In the genomic region with DNA sequence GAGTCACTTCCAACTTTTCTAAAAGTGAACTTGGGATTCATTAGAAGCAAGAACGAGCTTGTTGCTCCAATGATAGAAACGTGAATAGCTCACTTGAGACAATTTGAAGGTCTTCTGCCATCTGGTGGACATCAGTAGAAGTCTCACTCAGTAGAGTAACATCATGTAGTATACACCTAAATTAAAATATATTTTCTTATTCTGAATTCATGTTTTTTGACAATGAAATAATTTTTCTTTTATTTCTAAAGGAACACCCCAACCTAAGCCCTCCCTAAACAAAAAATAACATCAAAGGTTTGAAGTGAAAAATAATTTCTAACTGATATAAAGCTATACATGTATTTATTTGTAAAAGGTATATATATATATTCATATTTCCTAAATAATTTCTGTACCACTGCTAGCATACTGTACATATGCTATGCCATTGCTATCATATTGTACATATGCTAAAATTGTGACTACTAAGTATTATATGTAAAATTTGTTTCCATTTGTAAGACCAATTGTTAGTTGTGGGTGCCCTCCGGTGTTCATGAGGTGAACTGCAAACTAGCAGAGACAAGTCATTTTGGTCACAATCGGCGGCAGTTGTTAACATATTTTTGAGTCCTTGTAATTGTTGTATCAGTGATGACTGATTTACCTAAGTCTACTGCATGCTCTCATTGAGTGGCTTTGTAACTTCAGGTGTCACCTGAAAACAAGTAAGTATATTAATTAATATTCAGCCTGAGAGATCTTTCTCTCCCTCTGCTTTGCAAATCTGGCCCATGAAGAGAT, we compare ENCODE assay signal across 9 cellular contexts.
DNase-seq lines count a peak whose midpoint lies in the region; ATAC-seq and TF ChIP-seq lines count a peak whose summit lies in the region.
"Had no signal": no experiment of that assay in that cellular context is flagged by ENCODE, and none has a peak within 500 bp of the region (broad histone marks: within the 10 kb centered on the region; RNA-seq: fewer than 3 reads in every experiment).

No MANE protein-coding gene starts in this region.

- intact Hi-C loops in upper lobe of right lung (cut with DNase I), result no loop called here

- H3K27ac Mint-ChIP-seq in activated CD4-positive, alpha-beta T cell treated with anti-CD3 and anti-CD28 coated beads, Interleukin-2, amount 10 ng/mL, durations not matched to agents 7 days and 5 days, result no peak overlapping the region
- H3K27ac Mint-ChIP-seq in naive B cell, result no peak overlapping the region
- H3K27ac Mint-ChIP-seq: activated naive CD4-positive, alpha-beta T cell treated with anti-CD3 and anti-CD28 coated beads, Interleukin-2, amount 50 U/mL, for 24 hours had no signal

- H3K4me1 ChIP-seq in upper lobe of right lung, result no peaks in the 10 kb centered on the region

- POLR2A ChIA-PET in activated CD4-positive, alpha-beta T cell treated with anti-CD3 and anti-CD28 coated beads, Interleukin-2, amount 10 ng/mL, durations not matched to agents 7 days and 5 days (lab: Charles Lee), result no interaction called here

- H3K4me1 Mint-ChIP-seq in activated CD4-positive, alpha-beta T cell treated with anti-CD3 and anti-CD28 coated beads, Interleukin-2, amount 10 ng/mL, durations not matched to agents 7 days and 5 days, result no peaks in the 10 kb centered on the region
- no peaks in the 10 kb centered on the region for H3K4me1 Mint-ChIP-seq in naive B cell
- H3K4me1 Mint-ChIP-seq: activated naive CD4-positive, alpha-beta T cell treated with anti-CD3 and anti-CD28 coated beads, Interleukin-2, amount 50 U/mL, for 24 hours had no signal

- H3K4me3 ChIP-seq in upper lobe of right lung, result no peak overlapping the region

- ATAC-seq in GM19452 (IDR thresholded peaks at IDR 0.05; ENCODE audit: unreplicated experiment) (peak; percentile 94), HG03439 (IDR thresholded peaks at IDR 0.05; ENCODE audit: unreplicated experiment) (peak; percentile 90), esophagus mucosa (peak; percentile 84), naive B cell (ENCODE audit: low read depth in 2 of 2) (peak; percentile 79), upper lobe of right lung (peak; percentile 86)

- H3K36me3 Mint-ChIP-seq in activated CD4-positive, alpha-beta T cell treated with anti-CD3 and anti-CD28 coated beads, Interleukin-2, amount 10 ng/mL, durations not matched to agents 7 days and 5 days (ENCODE audit: low read depth), result no peaks in the 10 kb centered on the region
- H3K36me3 Mint-ChIP-seq in naive B cell, result no peaks in the 10 kb centered on the region
- H3K36me3 Mint-ChIP-seq: activated naive CD4-positive, alpha-beta T cell treated with anti-CD3 and anti-CD28 coated beads, Interleukin-2, amount 50 U/mL, for 24 hours had no signal

- H3K27me3 ChIP-seq in upper lobe of right lung, result no peaks in the 10 kb centered on the region

- CTCF ChIA-PET in activated CD4-positive, alpha-beta T cell treated with anti-CD3 and anti-CD28 coated beads, Interleukin-2, amount 10 ng/mL, durations not matched to agents 7 days and 5 days (lab: Charles Lee), result interaction anchor here (0.6 to 1.5 kb wide), 5 partner anchors 9 to 1205 kb away, joined by 3 to 5 read pairs (median 3); no protein-coding TSS in a partner anchor

- no peak overlapping the region for H3K4me3 Mint-ChIP-seq in activated CD4-positive, alpha-beta T cell treated with anti-CD3 and anti-CD28 coated beads, Interleukin-2, amount 10 ng/mL, durations not matched to agents 7 days and 5 days
- H3K4me3 Mint-ChIP-seq in naive B cell, result no peak overlapping the region
- H3K4me3 Mint-ChIP-seq: activated naive CD4-positive, alpha-beta T cell treated with anti-CD3 and anti-CD28 coated beads, Interleukin-2, amount 50 U/mL, for 24 hours had no signal

- no peaks in the 10 kb centered on the region for H3K36me3 ChIP-seq in upper lobe of right lung

- TF ChIP-seq CTCF in upper lobe of right lung (IDR thresholded peaks at IDR 0.05), result peak; percentile 63

- no peaks in the 10 kb centered on the region for H3K9me3 Mint-ChIP-seq in activated CD4-positive, alpha-beta T cell treated with anti-CD3 and anti-CD28 coated beads, Interleukin-2, amount 10 ng/mL, durations not matched to agents 7 days and 5 days
- no peaks in the 10 kb centered on the region for H3K9me3 Mint-ChIP-seq in naive B cell
- H3K9me3 Mint-ChIP-seq: activated naive CD4-positive, alpha-beta T cell treated with anti-CD3 and anti-CD28 coated beads, Interleukin-2, amount 50 U/mL, for 24 hours had no signal

- DNase-seq in DMS 273 treated with DMSO at 0.1 percent for 48 hours (lab: John Stamatoyannopoulos, UW) (peak; percentile 61), NCI-H2227 treated with DMSO at 0.1 percent for 48 hours (lab: John Stamatoyannopoulos, UW) (peak; percentile 75), naive B cell (peak; percentile 23), upper lobe of right lung (no peak)
- peak; percentile 55 for DNase-seq in activated CD4-positive, alpha-beta T cell treated with anti-CD3 and anti-CD28 coated beads, Interleukin-2, amount 10 ng/mL, durations not matched to agents 7 days and 5 days

- H3K27me3 Mint-ChIP-seq in activated CD4-positive, alpha-beta T cell treated with anti-CD3 and anti-CD28 coated beads, Interleukin-2, amount 10 ng/mL, durations not matched to agents 7 days and 5 days, result no peaks in the 10 kb centered on the region
- H3K27me3 Mint-ChIP-seq in naive B cell, result peaks cover 0 to 8% (median 0%) of the 10 kb centered on the region in 3 donors
- H3K27me3 Mint-ChIP-seq: activated naive CD4-positive, alpha-beta T cell treated with anti-CD3 and anti-CD28 coated beads, Interleukin-2, amount 50 U/mL, for 24 hours had no signal

- no peak overlapping the region for H3K27ac ChIP-seq in upper lobe of right lung

- H3K9me3 ChIP-seq in upper lobe of right lung, result no peaks in the 10 kb centered on the region
